In the genomic region with DNA sequence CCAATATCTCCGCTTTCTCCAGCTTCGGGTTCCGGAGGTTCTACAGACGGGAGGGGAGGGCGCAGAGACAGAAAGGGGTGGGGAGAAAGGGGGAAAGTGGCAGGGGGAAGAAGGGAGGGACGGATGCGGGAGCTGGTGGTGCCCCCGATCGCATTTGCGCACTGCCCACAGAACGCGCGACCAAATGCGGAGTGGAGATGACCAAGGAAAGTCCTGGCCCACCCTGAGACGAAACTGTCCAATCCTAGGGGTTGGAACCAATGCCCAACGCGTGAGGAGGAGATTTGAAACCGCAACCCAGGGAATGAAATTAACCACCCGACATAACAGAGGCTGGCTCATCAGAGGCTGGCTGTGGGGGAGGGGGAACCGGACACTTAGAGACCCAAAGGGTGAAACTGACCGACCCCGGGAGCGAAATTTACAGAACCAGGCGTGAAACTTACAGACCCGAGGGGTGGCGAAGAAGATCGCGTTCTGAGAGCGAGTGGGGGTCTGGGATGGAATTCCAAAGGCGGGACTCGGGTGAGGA, we compare ENCODE assay signal across 1 cellular context.
TF ChIP-seq lines count a peak whose summit lies in the region.

No MANE protein-coding gene starts in this region.

TF ChIP-seq in HepG2, 621 proteins besides CTCF, POLR2A, EP300 and RAD21:
- no peak for TF ChIP-seq ZNF101 (CRISPR knock-in tag; IDR thresholded peaks at IDR 0.05; ENCODE audit: borderline replicate concordance, low read depth)
- peak; percentile 77 for TF ChIP-seq EZH2 (conservative IDR thresholded peaks at IDR 0.05; ENCODE audit: low read depth, low read length)
TF ChIP-seq in HepG2: peak in this region for 1.
